ENCODE assay signal across 8 cellular contexts in genomic region chr3:179451335-179452165, GRCh38. TPM values are rescaled to one million over a fixed set of nuclear protein-coding genes. Genes with fewer than 3 reads are reported as not detected.
DNase-seq lines count a peak whose midpoint lies in the region; ATAC-seq and TF ChIP-seq lines count a peak whose summit lies in the region.

TSS of gene GNB4 (minus strand) at chr3:179451470. CDS start at chr3:179426200, 25,270 bp downstream.

- H3K9me3 Mint-ChIP-seq in Caco-2 (ENCODE audit: unreplicated experiment): no peaks in the 10 kb centered on the region
- H3K9me3 Mint-ChIP-seq in activated CD8-positive, alpha-beta memory T cell treated with anti-CD3 and anti-CD28 coated beads, Interleukin-2, amount 10 ng/mL, durations not matched to agents 7 days and 5 days (ENCODE audit: low read depth): no peaks in the 10 kb centered on the region
- H3K9me3 Mint-ChIP-seq in stimulated activated naive B cell treated with anti-CD40 and anti-IgM and Interleukin-4, amounts not matched to agents 10 μg/mL and 1 μg/mL and 100 μg/mL, for 72 hours: no peaks in the 10 kb centered on the region

- CTCF ChIA-PET in Caco-2 (lab: Charles Lee): interaction anchor here (0.8 kb wide), 1 partner anchor 111 kb away, joined by 3 read pairs; the partner anchor contains the start of gene ACTL6A
- CTCF ChIA-PET in activated CD8-positive, alpha-beta memory T cell treated with anti-CD3 and anti-CD28 coated beads, Interleukin-2, amount 10 ng/mL, durations not matched to agents 7 days and 5 days (lab: Charles Lee): interaction anchor here (1.0 to 1.2 kb wide), 2 partner anchors 12 to 110 kb away, joined by 3 read pairs; no protein-coding TSS in a partner anchor

- DNase-seq in Caco-2: peak; percentile 63 to 75
- peak; percentile 58 for DNase-seq in NCI-H82 treated with DMSO at 0.1 percent for 48 hours (lab: John Stamatoyannopoulos, UW; ENCODE audit: unreplicated experiment)
- DNase-seq in activated CD8-positive, alpha-beta memory T cell treated with anti-CD3 and anti-CD28 coated beads, Interleukin-2, amount 10 ng/mL, durations not matched to agents 7 days and 5 days: peak; percentile 61
- DNase-seq in epithelial cell of prostate (ENCODE audit: low read depth, low spot score): no peak
- DNase-seq in midbrain (lab: John Stamatoyannopoulos, UW): peak; percentile 64
- DNase-seq in stimulated activated naive B cell treated with anti-CD40 and anti-IgM and Interleukin-4, amounts not matched to agents 10 μg/mL and 1 μg/mL and 100 μg/mL, for 72 hours: peak; percentile 78

- peak within 1 kb of the TSS; percentile 44 for H3K27ac ChIP-seq in epithelial cell of prostate

- POLR2A ChIA-PET in Caco-2 (lab: Charles Lee): interaction anchor here (0.6 to 1.1 kb wide), 2 partner anchors 46 to 111 kb away, joined by 3 to 6 read pairs; partner anchors contain the start of gene ACTL6A

- intact Hi-C loops in Caco-2 (cut with micrococcal nuclease; ENCODE audit: unreplicated experiment): loop anchor here (2.0 kb wide), 1 partner anchor 53 kb away; no protein-coding TSS in a partner anchor

- H3K9me3 ChIP-seq in Caco-2: no peaks in the 10 kb centered on the region

- no peaks in the 10 kb centered on the region; the same call in 1 of the 2 replicates for H3K27me3 ChIP-seq in Caco-2 (replicated peaks; ENCODE audit: control insufficient read depth, insufficient read depth, low read length)

- H3K36me3 ChIP-seq in Caco-2 (ENCODE audit: control insufficient read depth, insufficient read depth, low read length): no peaks in the 10 kb centered on the region

- peak within 1 kb of the TSS; percentile 79 for H3K4me3 Mint-ChIP-seq in Caco-2 (ENCODE audit: unreplicated experiment)
- peak within 1 kb of the TSS; percentile 83 for H3K4me3 Mint-ChIP-seq in activated CD8-positive, alpha-beta memory T cell treated with anti-CD3 and anti-CD28 coated beads, Interleukin-2, amount 10 ng/mL, durations not matched to agents 7 days and 5 days
- H3K4me3 Mint-ChIP-seq in stimulated activated naive B cell treated with anti-CD40 and anti-IgM and Interleukin-4, amounts not matched to agents 10 μg/mL and 1 μg/mL and 100 μg/mL, for 72 hours: peak within 1 kb of the TSS; percentile 89 to 92

- no TSS peak for BruUV-seq in Caco-2 (replicated peaks; lab: Mats Ljungman, UMichigan)

- TF ChIP-seq CTCF in Caco-2 (IDR thresholded peaks at IDR 0.05; ENCODE audit: insufficient read depth in 1 of 2, low read depth in 1 of 2, low read length in 1 of 2, severe bottlenecking in 1 of 2, unreplicated experiment in 1 of 2): no peak

- H3K4me1 ChIP-seq in Caco-2: no peaks in the 10 kb centered on the region

- peaks cover 9% of the 10 kb centered on the region for H3K27me3 Mint-ChIP-seq in Caco-2 (ENCODE audit: insufficient read depth, unreplicated experiment)
- peaks cover 83% of the 10 kb centered on the region for H3K27me3 Mint-ChIP-seq in activated CD8-positive, alpha-beta memory T cell treated with anti-CD3 and anti-CD28 coated beads, Interleukin-2, amount 10 ng/mL, durations not matched to agents 7 days and 5 days
- H3K27me3 Mint-ChIP-seq in stimulated activated naive B cell treated with anti-CD40 and anti-IgM and Interleukin-4, amounts not matched to agents 10 μg/mL and 1 μg/mL and 100 μg/mL, for 72 hours: no peaks in the 10 kb centered on the region

- peak; percentile 85 for ATAC-seq in GM19467 (IDR thresholded peaks at IDR 0.05; ENCODE audit: unreplicated experiment)
- peak; percentile 28 for ATAC-seq in HG03575 (IDR thresholded peaks at IDR 0.05; ENCODE audit: extremely low read depth, insufficient number of reproducible peaks, low FRiP score, unreplicated experiment)
- peak; percentile 91 for ATAC-seq in activated CD8-positive, alpha-beta memory T cell treated with anti-CD3 and anti-CD28 coated beads, Interleukin-2, amount 10 ng/mL, durations not matched to agents 7 days and 5 days
- ATAC-seq in stimulated activated naive B cell treated with anti-CD40 and anti-IgM and Interleukin-4, amounts not matched to agents 10 μg/mL and 1 μg/mL and 100 μg/mL, for 72 hours (replicated peaks): peak; percentile 91 to 93

- H3K4me1 Mint-ChIP-seq in Caco-2 (ENCODE audit: low read depth, unreplicated experiment): peaks cover 10% of the 10 kb centered on the region
- peaks cover 23% of the 10 kb centered on the region for H3K4me1 Mint-ChIP-seq in activated CD8-positive, alpha-beta memory T cell treated with anti-CD3 and anti-CD28 coated beads, Interleukin-2, amount 10 ng/mL, durations not matched to agents 7 days and 5 days
- H3K4me1 Mint-ChIP-seq in stimulated activated naive B cell treated with anti-CD40 and anti-IgM and Interleukin-4, amounts not matched to agents 10 μg/mL and 1 μg/mL and 100 μg/mL, for 72 hours: peaks cover 32 to 38% of the 10 kb centered on the region in 2 donors

- peak within 1 kb of the TSS; percentile 71 for H3K27ac Mint-ChIP-seq in Caco-2 (ENCODE audit: unreplicated experiment)
- H3K27ac Mint-ChIP-seq in activated CD8-positive, alpha-beta memory T cell treated with anti-CD3 and anti-CD28 coated beads, Interleukin-2, amount 10 ng/mL, durations not matched to agents 7 days and 5 days: peak within 1 kb of the TSS; percentile 74
- peak within 1 kb of the TSS; percentile 97 for H3K27ac Mint-ChIP-seq in stimulated activated naive B cell treated with anti-CD40 and anti-IgM and Interleukin-4, amounts not matched to agents 10 μg/mL and 1 μg/mL and 100 μg/mL, for 72 hours

- H3K36me3 Mint-ChIP-seq in Caco-2 (ENCODE audit: insufficient read depth, unreplicated experiment): no peaks in the 10 kb centered on the region
- H3K36me3 Mint-ChIP-seq in activated CD8-positive, alpha-beta memory T cell treated with anti-CD3 and anti-CD28 coated beads, Interleukin-2, amount 10 ng/mL, durations not matched to agents 7 days and 5 days: peaks cover 7% of the 10 kb centered on the region
- peaks cover 9 to 12% of the 10 kb centered on the region in 2 donors for H3K36me3 Mint-ChIP-seq in stimulated activated naive B cell treated with anti-CD40 and anti-IgM and Interleukin-4, amounts not matched to agents 10 μg/mL and 1 μg/mL and 100 μg/mL, for 72 hours

- peak within 1 kb of the TSS; percentile 45 for H3K4me3 ChIP-seq in Caco-2 (ENCODE audit: low read depth, low read length)

RNA-seq across cellular contexts. Expression of gene GNB4, which starts in this region (rescaled TPM):
- total RNA-seq in Caco-2 (2022): 3.6 and 5.1 TPM in 2 replicates
- 10 to 100 TPM in 1 of 2 experiments, 1 to 10 TPM in 1; 7.5 to 13.8 TPM for total RNA-seq in activated CD8-positive, alpha-beta memory T cell treated with anti-CD3 and anti-CD28 coated beads, Interleukin-2, amount 10 ng/mL, durations not matched to agents 7 days and 5 days

Comparison
In these comparisons a context has a peak if more than half of its experiments do, and no peak if none do; other contexts are left out.
1. ATAC-seq: peak in every context shown above with its lines; median percentile 92 in stimulated activated naive B cell treated with anti-CD40 and anti-IgM and Interleukin-4, amounts not matched to agents 10 μg/mL and 1 μg/mL and 100 μg/mL, for 72 hours; 91 in activated CD8-positive, alpha-beta memory T cell treated with anti-CD3 and anti-CD28 coated beads, Interleukin-2, amount 10 ng/mL, durations not matched to agents 7 days and 5 days; 85 in GM19467; 28 in HG03575.